12 cellular contexts compared by ENCODE assay signal in genomic region chr17:47180988-47181387, GRCh38. TPM values are rescaled to one million over a fixed set of nuclear protein-coding genes. Genes with fewer than 3 reads are reported as not detected.
"Had no signal": no experiment of that assay in that cellular context is flagged by ENCODE, and none has a peak within 500 bp of the region (broad histone marks: within the 10 kb centered on the region; RNA-seq: fewer than 3 reads in every experiment).

No MANE protein-coding gene starts in this region.

RNA-seq across cellular contexts. Expression of gene MYL4, which starts 28.2 kb away (rescaled TPM):
- total RNA-seq: activated naive CD4-positive, alpha-beta T cell treated with anti-CD3 and anti-CD28 coated beads for 36 hours; activated naive CD4-positive, alpha-beta T cell treated with anti-CD3 and anti-CD28 coated beads, Interleukin-2, amount 50 U/mL, for 72 hours; activated naive CD8-positive, alpha-beta T cell treated with anti-CD3 and anti-CD28 coated beads for 36 hours; activated naive CD8-positive, alpha-beta T cell treated with anti-CD3 and anti-CD28 coated beads, Interleukin-2, amount 10 ng/mL, durations not matched to agents 7 days and 5 days; activated T-cell treated with anti-CD3 and anti-CD28 coated beads, Interleukin-2, amount 50 U/mL, for 4 hours; activated T-cell treated with anti-CD3 and anti-CD28 coated beads, Interleukin-2, amount 50 U/mL, for 72 hours; activated T-helper 1 cell treated with anti-CD3 and anti-CD28 coated beads, Interleukin-12 subunit alpha, Interleukin-12 subunit beta, Interleukin-2, Interleukin-4 antibody, amounts not matched to agents 30 ng/mL and 10 ng/mL and 1 ng/mL, durations not matched to agents 14 hours and 24 hours and 36 hours; activated T-helper 2 cell treated with anti-CD3 and anti-CD28 coated beads, Interferon-gamma antibody, Interleukin-2, Interleukin-4, amounts not matched to agents 10 μg/mL and 5 μg/mL and 100 μg/mL, durations not matched to agents 14 hours and 24 hours and 36 hours; ascending aorta; body of pancreas; breast epithelium; bronchial epithelial cell had no signal
